In the genomic region with DNA sequence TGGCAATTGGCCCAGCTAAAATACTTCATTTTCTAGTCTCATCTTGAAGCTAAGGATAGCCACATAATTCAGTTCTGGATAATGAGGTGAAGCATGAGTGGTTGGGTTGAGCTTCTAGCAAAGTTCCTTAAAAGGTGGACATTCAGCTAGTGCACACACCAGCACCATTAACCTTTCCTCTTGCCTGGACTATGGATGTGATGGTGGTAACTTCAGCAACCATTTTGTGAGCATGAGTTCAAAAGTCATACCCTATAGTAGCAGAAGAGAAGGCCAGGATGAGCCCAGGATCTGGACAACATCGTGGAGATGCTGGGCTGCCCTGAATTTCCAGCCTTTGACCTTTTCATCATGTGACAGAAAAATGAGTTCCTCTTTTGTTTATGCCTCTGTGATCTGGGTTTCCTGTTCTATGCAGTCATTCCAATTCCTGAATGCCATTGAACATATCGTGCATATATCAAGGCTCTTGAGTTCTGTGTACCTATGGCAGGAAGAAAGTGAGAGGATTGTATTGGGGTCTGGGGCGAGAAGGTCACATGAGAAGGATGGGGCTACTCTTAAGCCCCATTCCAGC, we compare ENCODE assay signal across 2 cellular contexts.
TF ChIP-seq lines count a peak whose summit lies in the region.

No MANE protein-coding gene starts in this region.

TF ChIP-seq in IMR-90, 13 proteins besides CTCF, POLR2A, EP300 and RAD21:
- TF ChIP-seq CHD1 (IDR thresholded peaks at IDR 0.05; ENCODE audit: low read depth, low read length), result no peak
- TF ChIP-seq MAFK (IDR thresholded peaks at IDR 0.05; ENCODE audit: low read depth, low read length), result no peak
- TF ChIP-seq, protein P1, sequence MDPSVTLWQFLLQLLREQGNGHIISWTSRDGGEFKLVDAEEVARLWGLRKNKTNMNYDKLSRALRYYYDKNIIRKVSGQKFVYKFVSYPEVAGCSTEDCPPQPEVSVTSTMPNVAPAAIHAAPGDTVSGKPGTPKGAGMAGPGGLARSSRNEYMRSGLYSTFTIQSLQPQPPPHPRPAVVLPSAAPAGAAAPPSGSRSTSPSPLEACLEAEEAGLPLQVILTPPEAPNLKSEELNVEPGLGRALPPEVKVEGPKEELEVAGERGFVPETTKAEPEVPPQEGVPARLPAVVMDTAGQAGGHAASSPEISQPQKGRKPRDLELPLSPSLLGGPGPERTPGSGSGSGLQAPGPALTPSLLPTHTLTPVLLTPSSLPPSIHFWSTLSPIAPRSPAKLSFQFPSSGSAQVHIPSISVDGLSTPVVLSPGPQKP (IDR thresholded peaks at IDR 0.05; ENCODE audit: borderline replicate concordance, low read depth, low read length), result no peak

TF ChIP-seq in GM12878, 131 proteins besides CTCF, POLR2A, EP300 and RAD21:
- TF ChIP-seq SPI1 (IDR thresholded peaks at IDR 0.05; ENCODE audit: borderline replicate concordance, insufficient read depth, low read depth, low read length) (peak; percentile 20; the same call in 1 of the 2 replicates), TCF3 (IDR thresholded peaks at IDR 0.05; ENCODE audit: borderline replicate concordance, insufficient read depth, low read depth, low read length) (no peak)
- TF ChIP-seq, protein P2, sequence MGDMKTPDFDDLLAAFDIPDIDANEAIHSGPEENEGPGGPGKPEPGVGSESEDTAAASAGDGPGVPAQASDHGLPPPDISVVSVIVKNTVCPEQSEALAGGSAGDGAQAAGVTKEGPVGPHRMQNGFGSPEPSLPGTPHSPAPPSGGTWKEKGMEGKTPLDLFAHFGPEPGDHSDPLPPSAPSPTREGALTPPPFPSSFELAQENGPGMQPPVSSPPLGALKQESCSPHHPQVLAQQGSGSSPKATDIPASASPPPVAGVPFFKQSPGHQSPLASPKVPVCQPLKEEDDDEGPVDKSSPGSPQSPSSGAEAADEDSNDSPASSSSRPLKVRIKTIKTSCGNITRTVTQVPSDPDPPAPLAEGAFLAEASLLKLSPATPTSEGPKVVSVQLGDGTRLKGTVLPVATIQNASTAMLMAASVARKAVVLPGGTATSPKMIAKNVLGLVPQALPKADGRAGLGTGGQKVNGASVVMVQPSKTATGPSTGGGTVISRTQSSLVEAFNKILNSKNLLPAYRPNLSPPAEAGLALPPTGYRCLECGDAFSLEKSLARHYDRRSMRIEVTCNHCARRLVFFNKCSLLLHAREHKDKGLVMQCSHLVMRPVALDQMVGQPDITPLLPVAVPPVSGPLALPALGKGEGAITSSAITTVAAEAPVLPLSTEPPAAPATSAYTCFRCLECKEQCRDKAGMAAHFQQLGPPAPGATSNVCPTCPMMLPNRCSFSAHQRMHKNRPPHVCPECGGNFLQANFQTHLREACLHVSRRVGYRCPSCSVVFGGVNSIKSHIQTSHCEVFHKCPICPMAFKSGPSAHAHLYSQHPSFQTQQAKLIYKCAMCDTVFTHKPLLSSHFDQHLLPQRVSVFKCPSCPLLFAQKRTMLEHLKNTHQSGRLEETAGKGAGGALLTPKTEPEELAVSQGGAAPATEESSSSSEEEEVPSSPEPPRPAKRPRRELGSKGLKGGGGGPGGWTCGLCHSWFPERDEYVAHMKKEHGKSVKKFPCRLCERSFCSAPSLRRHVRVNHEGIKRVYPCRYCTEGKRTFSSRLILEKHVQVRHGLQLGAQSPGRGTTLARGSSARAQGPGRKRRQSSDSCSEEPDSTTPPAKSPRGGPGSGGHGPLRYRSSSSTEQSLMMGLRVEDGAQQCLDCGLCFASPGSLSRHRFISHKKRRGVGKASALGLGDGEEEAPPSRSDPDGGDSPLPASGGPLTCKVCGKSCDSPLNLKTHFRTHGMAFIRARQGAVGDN (IDR thresholded peaks at IDR 0.05), result no peak
TF ChIP-seq in GM12878: peak in this region for 1.
